In genomic region chr20:64035933-64036345, GRCh38 we compare ENCODE assay signal across 12 cellular contexts. TPM values are rescaled to one million over a fixed set of nuclear protein-coding genes. Genes with fewer than 3 reads are reported as not detected.
DNase-seq lines count a peak whose midpoint lies in the region; ATAC-seq and TF ChIP-seq lines count a peak whose summit lies in the region.
"Had no signal": no experiment of that assay in that cellular context is flagged by ENCODE, and none has a peak within 500 bp of the region (broad histone marks: within the 10 kb centered on the region; RNA-seq: fewer than 3 reads in every experiment).

C20orf204 (plus strand) TSS chr20:64036182; CDS start chr20:64036324, 142 bp downstream.

- no peak within 1 kb of the TSS for H3K56ac ChIP-seq in IMR-90 (ENCODE audit: extremely low read depth, insufficient read depth, low read length)

- ATAC-seq in IMR-90 (ENCODE audit: low read depth): no peak
- no peak for ATAC-seq in naive thymus-derived CD8-positive, alpha-beta T cell
- ATAC-seq: body of pancreas had no signal

- no peak for TF ChIP-seq RAD21 in IMR-90 (IDR thresholded peaks at IDR 0.05; ENCODE audit: low read length)

- H3K27ac Mint-ChIP-seq in activated naive CD8-positive, alpha-beta T cell: peak within 1 kb of the TSS; percentile 92
- peak within 1 kb of the TSS; percentile 74 to 95 (median 90) for H3K27ac Mint-ChIP-seq in naive thymus-derived CD8-positive, alpha-beta T cell

- H3K4me3 Mint-ChIP-seq in activated naive CD8-positive, alpha-beta T cell: peak within 1 kb of the TSS; percentile 74
- H3K4me3 Mint-ChIP-seq in naive thymus-derived CD8-positive, alpha-beta T cell: peak within 1 kb of the TSS; percentile 46 to 89 (median 69)

- H3K4me2 ChIP-seq in IMR-90 (ENCODE audit: low read depth, low read length): no peak within 1 kb of the TSS

- no peak within 1 kb of the TSS for H2BK120ac ChIP-seq in IMR-90 (ENCODE audit: low read depth, low read length)

- H2AFZ ChIP-seq in IMR-90 (replicated peaks; ENCODE audit: low read length, poor library complexity): no peak within 1 kb of the TSS

- no peak within 1 kb of the TSS for H2BK5ac ChIP-seq in IMR-90 (ENCODE audit: low read depth, low read length, poor library complexity, severe bottlenecking)

- H3K14ac ChIP-seq in IMR-90 (replicated peaks; ENCODE audit: low read depth, low read length): no peak within 1 kb of the TSS

- no peak within 1 kb of the TSS for H3K9ac ChIP-seq in IMR-90 (ENCODE audit: low read depth, low read length)

- POLR2A ChIA-PET in IMR-90 (lab: Charles Lee; ENCODE audit: unreplicated experiment): no interaction called here
- POLR2A ChIA-PET in naive thymus-derived CD8-positive, alpha-beta T cell (lab: Charles Lee): interaction anchor here (0.6 to 7.4 kb wide), 6 partner anchors 13 to 55 kb away, joined by 3 to 67 read pairs (median 4); partner anchors contain the start of genes LKAAEAR1, PRPF6, SAMD10 and TCEA2

- peaks cover 33% of the 10 kb centered on the region for H3K4me1 Mint-ChIP-seq in activated naive CD8-positive, alpha-beta T cell (ENCODE audit: low read depth)
- H3K4me1 Mint-ChIP-seq in naive thymus-derived CD8-positive, alpha-beta T cell: peaks cover 34 to 50% (median 46%) of the 10 kb centered on the region in 4 donors

- WGBS in IMR-90 (ENCODE audit: extremely low coverage in 2 of 2, insufficient read length in 1 of 2), 2 experiments: 83% methylated on average over 2 of the region's 10 CpGs; no CpG with 5 or more reads in 1 of the 2 experiments

- TF ChIP-seq CTCF in IMR-90 (conservative IDR thresholded peaks at IDR 0.05; ENCODE audit: low read depth, low read length) (no peak), GM20000 (IDR thresholded peaks at IDR 0.05; ENCODE audit: extremely low read depth, missing control alignments) (no peak)

- H3K36me3 ChIP-seq in IMR-90 (ENCODE audit: control insufficient read depth, insufficient read depth, low read length): peaks cover 22% of the 10 kb centered on the region

- intact Hi-C loops in IMR-90 (cut with micrococcal nuclease): no loop called here

- no peak within 1 kb of the TSS for H4K8ac ChIP-seq in IMR-90 (ENCODE audit: low read depth in 2 of 2, low read length in 2 of 2)

- no peak within 1 kb of the TSS for H3K4me3 ChIP-seq in IMR-90 (ENCODE audit: insufficient read depth, low read depth, low read length)
- H3K4me3 ChIP-seq: body of pancreas had no signal

- H3K27me3 ChIP-seq in IMR-90 (ENCODE audit: control insufficient read depth, insufficient read depth, low read length): peaks cover 29% of the 10 kb centered on the region
- H3K27me3 ChIP-seq: body of pancreas had no signal

- peaks cover 4% of the 10 kb centered on the region; the same call in 1 of the 2 replicates for H3K4me1 ChIP-seq in IMR-90 (ENCODE audit: control insufficient read depth, insufficient read depth, low read length)

- no peak within 1 kb of the TSS for H2AK5ac ChIP-seq in IMR-90 (ENCODE audit: low read depth, low read length)

- DNase-seq in activated CD8-positive, alpha-beta memory T cell treated with anti-CD3 and anti-CD28 coated beads, Interleukin-2, amount 50 U/mL, for 48 hours: peak; percentile 54
- DNase-seq in activated CD8-positive, alpha-beta memory T cell treated with anti-CD3 and anti-CD28 coated beads, Interleukin-2, amount 50 U/mL, for 4 hours: no peak
- DNase-seq in IMR-90 (no peak), GM20000 (ENCODE audit: low spot score) (no peak), NCI-H1417 (lab: John Stamatoyannopoulos, UW) (no peak)
- DNase-seq in naive thymus-derived CD8-positive, alpha-beta T cell: no peak
- no peak for DNase-seq in activated CD4-positive, CD25-positive, alpha-beta regulatory T cell (lab: John Stamatoyannopoulos, UW)
- DNase-seq: body of pancreas, DMS79 treated with DMSO at 0.1 percent for 48 hours, islet precursor cell had no signal

- peak within 1 kb of the TSS; percentile 59 for H2AK9ac ChIP-seq in IMR-90 (replicated peaks; ENCODE audit: low read depth, low read length, poor library complexity)

- no peaks in the 10 kb centered on the region for H3K27me3 Mint-ChIP-seq in activated naive CD8-positive, alpha-beta T cell
- no peaks in the 10 kb centered on the region for H3K27me3 Mint-ChIP-seq in naive thymus-derived CD8-positive, alpha-beta T cell

- dilution Hi-C loops in IMR-90 (cut with HindIII; ENCODE audit: low sequenced_read_pairs, unreplicated experiment): no loop called here

- peaks cover 5% of the 10 kb centered on the region; the same call in 1 of the 2 replicates for H4K20me1 ChIP-seq in IMR-90 (ENCODE audit: insufficient read depth, low read length)

- no peaks in the 10 kb centered on the region for H3K79me1 ChIP-seq in IMR-90 (ENCODE audit: low read depth in 1 of 2, low read length in 2 of 2)

- peaks cover 2% of the 10 kb centered on the region for H3K36me3 Mint-ChIP-seq in activated naive CD8-positive, alpha-beta T cell
- peaks cover 0 to 24% (median 5%) of the 10 kb centered on the region in 3 donors for H3K36me3 Mint-ChIP-seq in naive thymus-derived CD8-positive, alpha-beta T cell

- H2BK20ac ChIP-seq in IMR-90 (ENCODE audit: low read depth, low read length): no peak within 1 kb of the TSS

- H3K4ac ChIP-seq in IMR-90 (ENCODE audit: low read depth, low read length): no peak within 1 kb of the TSS

- TF ChIP-seq POLR2A in IMR-90 (IDR thresholded peaks at IDR 0.05; ENCODE audit: low read depth, low read length): no peak

- in situ Hi-C loops in IMR-90 (cut with MboI; ENCODE audit: low sequenced_read_pairs): no loop called here

- CTCF ChIA-PET in IMR-90 (lab: Yijun Ruan, JAX): no interaction called here

- H3K9me3 Mint-ChIP-seq in activated naive CD8-positive, alpha-beta T cell (ENCODE audit: low read depth): no peaks in the 10 kb centered on the region
- H3K9me3 Mint-ChIP-seq in naive thymus-derived CD8-positive, alpha-beta T cell: no peaks in the 10 kb centered on the region

- H3K27ac ChIP-seq in IMR-90 (ENCODE audit: insufficient read depth, low read length): no peak within 1 kb of the TSS
- H3K27ac ChIP-seq: body of pancreas, HL-60 had no signal

- H3K9me1 ChIP-seq in IMR-90 (ENCODE audit: insufficient read depth, low read length): no peaks in the 10 kb centered on the region

- no peak within 1 kb of the TSS for H2BK15ac ChIP-seq in IMR-90 (ENCODE audit: low read depth, low read length)

- H4K91ac ChIP-seq in IMR-90 (ENCODE audit: insufficient read depth, low read depth, low read length): no peak within 1 kb of the TSS

- no peaks in the 10 kb centered on the region for H3K9me3 ChIP-seq in IMR-90 (ENCODE audit: control insufficient read depth, insufficient read depth, low read length)
- H3K9me3 ChIP-seq: body of pancreas had no signal

- no peak within 1 kb of the TSS for H3K18ac ChIP-seq in IMR-90 (ENCODE audit: low read depth, low read length)

- H3K23ac ChIP-seq in IMR-90 (ENCODE audit: low read depth, low read length): no peak within 1 kb of the TSS

- BruUV-seq in IMR-90 (replicated peaks; lab: Mats Ljungman, UMichigan): no TSS peak

- H4K5ac ChIP-seq in IMR-90 (ENCODE audit: low read depth, low read length): no peak within 1 kb of the TSS

TF ChIP-seq in IMR-90, 13 proteins besides CTCF, POLR2A, EP300 and RAD21:
- TF ChIP-seq SMC3 (IDR thresholded peaks at IDR 0.05; ENCODE audit: low read depth, low read length) (no peak), CEBPB (IDR thresholded peaks at IDR 0.05; ENCODE audit: low read depth, low read length) (no peak), CHD1 (IDR thresholded peaks at IDR 0.05; ENCODE audit: low read depth, low read length) (no peak), MAFK (IDR thresholded peaks at IDR 0.05; ENCODE audit: low read depth, low read length) (no peak), FOS (IDR thresholded peaks at IDR 0.05; ENCODE audit: low read depth, low read length) (no peak), USF2 (IDR thresholded peaks at IDR 0.05; ENCODE audit: low read depth, low read length) (no peak), MXI1 (IDR thresholded peaks at IDR 0.05; ENCODE audit: borderline replicate concordance, low read depth, low read length) (no peak), BHLHE40 (IDR thresholded peaks at IDR 0.05; ENCODE audit: low read depth, low read length) (no peak), RFX5 (IDR thresholded peaks at IDR 0.05; ENCODE audit: low read depth, low read length) (no peak), MAZ (IDR thresholded peaks at IDR 0.05; ENCODE audit: borderline replicate concordance, low read depth, low read length) (no peak), ELK1 (IDR thresholded peaks at IDR 0.05; ENCODE audit: borderline replicate concordance, low read depth, low read length) (no peak), RCOR1 (IDR thresholded peaks at IDR 0.05; ENCODE audit: insufficient replicate concordance, low read length) (no peak), NFE2L2 (IDR thresholded peaks at IDR 0.05; ENCODE audit: low read depth, low read length) (no peak)
TF ChIP-seq in IMR-90: peak in this region for 0.

RNA-seq across cellular contexts. Expression of gene C20orf204, which starts in this region (rescaled TPM):
- 0.18 and 0.28 TPM in 2 replicates for total RNA-seq in IMR-90 (2012; rRNA removed)
- 0.09 and 0.11 TPM in 2 replicates for polyA plus RNA-seq in IMR-90 (2012; rRNA removed)
- 0.04 and 0.11 TPM in 2 replicates for polyA plus RNA-seq in IMR-90 (2012; cell fraction: cytosol; rRNA removed)
- polyA plus RNA-seq in IMR-90 (2012; cell fraction: nucleus; rRNA removed; ENCODE audit: low replicate concordance): 1.0 and 2.4 TPM in 2 replicates
- 1 to 10 TPM; 5.6 to 5.8 TPM for total RNA-seq in naive thymus-derived CD8-positive, alpha-beta T cell
- under 1 TPM in 1 of 3 donors, not detected in 2; 0.54 TPM for polyA plus RNA-seq in naive thymus-derived CD8-positive, alpha-beta T cell
